In genomic region chr6:143196525-143197225, GRCh38 we compare ENCODE assay signal across 17 cellular contexts.
DNase-seq lines count a peak whose midpoint lies in the region; ATAC-seq and TF ChIP-seq lines count a peak whose summit lies in the region.
"Had no signal": no experiment of that assay in that cellular context is flagged by ENCODE, and none has a peak within 500 bp of the region (broad histone marks: within the 10 kb centered on the region; RNA-seq: fewer than 3 reads in every experiment).

No MANE protein-coding gene starts in this region.

- H4K91ac ChIP-seq in trophoblast cell (ENCODE audit: low read depth, low read length): no peak overlapping the region

- no peak overlapping the region for H3K4ac ChIP-seq in trophoblast cell (ENCODE audit: low read depth, low read length)

- no peaks in the 10 kb centered on the region for H4K20me1 ChIP-seq in GM23248 (ENCODE audit: insufficient read depth)
- H4K20me1 ChIP-seq in smooth muscle cell (ENCODE audit: low read depth): no peaks in the 10 kb centered on the region

- H2BK120ac ChIP-seq in trophoblast cell (ENCODE audit: insufficient read depth, low read length, poor library complexity): no peak overlapping the region

- H3K79me1 ChIP-seq in trophoblast cell (ENCODE audit: low read length): no peaks in the 10 kb centered on the region

- H3K27ac ChIP-seq in GM23248 (peak overlapping the region; percentile 3; the same call in 1 of the 2 replicates), trophoblast cell (ENCODE audit: low read depth, low read length) (no peak overlapping the region), smooth muscle cell (ENCODE audit: low read depth) (no peak overlapping the region)

- no peak overlapping the region for H2AK5ac ChIP-seq in trophoblast cell (ENCODE audit: low read length)

- no peak overlapping the region for H2AFZ ChIP-seq in GM23248
- H2AFZ ChIP-seq in trophoblast cell (ENCODE audit: insufficient read depth, low read length, poor library complexity): no peak overlapping the region
- H2AFZ ChIP-seq in smooth muscle cell (ENCODE audit: low read depth): no peak overlapping the region

- peak overlapping the region; percentile 17 for H3K4me2 ChIP-seq in GM23248 (ENCODE audit: unreplicated experiment)
- H3K4me2 ChIP-seq in trophoblast cell (ENCODE audit: low read length): no peak overlapping the region
- H3K4me2 ChIP-seq in smooth muscle cell: no peak overlapping the region

- H3K18ac ChIP-seq in trophoblast cell (ENCODE audit: low read length): no peak overlapping the region

- no peak overlapping the region for H3K9ac ChIP-seq in GM23248
- H3K9ac ChIP-seq in trophoblast cell (ENCODE audit: low read length): no peak overlapping the region
- no peak overlapping the region for H3K9ac ChIP-seq in smooth muscle cell (ENCODE audit: low read depth)

- no peak overlapping the region for H3K23ac ChIP-seq in trophoblast cell (ENCODE audit: low read length)

- H3K36me3 ChIP-seq in GM23248 (ENCODE audit: low read depth): no peaks in the 10 kb centered on the region
- H3K36me3 ChIP-seq in kidney epithelial cell (ENCODE audit: control insufficient read depth, insufficient read depth, low read length): peaks cover 1% of the 10 kb centered on the region
- H3K36me3 ChIP-seq in trophoblast cell (ENCODE audit: control insufficient read depth in 1 of 2, insufficient read depth in 2 of 2, low read length in 2 of 2): no peaks in the 10 kb centered on the region
- H3K36me3 ChIP-seq in smooth muscle cell (ENCODE audit: low read depth): no peaks in the 10 kb centered on the region
- H3K36me3 ChIP-seq: MG63 had no signal

- DNase-seq in GM23248 (peak; percentile 52), astrocyte of the hippocampus (ENCODE audit: low read depth, low spot score) (peak; percentile 15), kidney epithelial cell (ENCODE audit: low read depth) (peak; percentile 28), trophoblast cell (no peak), smooth muscle cell (lab: John Stamatoyannopoulos, UW; ENCODE audit: unreplicated experiment) (no peak)
- DNase-seq: activated CD4-positive, CD25-positive, alpha-beta regulatory T cell treated with anti-CD3 and anti-CD28 coated beads, Interleukin-2, amount 50 U/mL, for 72 hours; activated effector memory CD4-positive, alpha-beta T cell treated with anti-CD3 and anti-CD28 coated beads, Interleukin-2, amount 50 U/mL, for 16 hours; amygdala; CD4-positive, CD25-positive, alpha-beta regulatory T cell; H7; MG63; NCI-H2029 treated with DMSO at 0.1 percent for 48 hours; NCI-H524; occipital lobe; SHP77 treated with DMSO at 0.1 percent for 48 hours had no signal

- no peaks in the 10 kb centered on the region; the same call in 1 of the 2 replicates for H3F3A ChIP-seq in GM23248 (ENCODE audit: insufficient read depth)
- H3F3A ChIP-seq in smooth muscle cell (ENCODE audit: low read depth): no peaks in the 10 kb centered on the region

- in situ Hi-C loops in GM23248 (cut with MboI): no loop called here

- H4K8ac ChIP-seq in trophoblast cell (ENCODE audit: low read depth, low read length): no peak overlapping the region

- no peak overlapping the region for H2BK5ac ChIP-seq in trophoblast cell (ENCODE audit: low read depth, low read length, poor library complexity)

- H3K27me3 ChIP-seq in GM23248 (replicated peaks; ENCODE audit: insufficient read depth) (no peaks in the 10 kb centered on the region), kidney epithelial cell (ENCODE audit: control insufficient read depth, insufficient read depth, low read length) (no peaks in the 10 kb centered on the region), trophoblast cell (ENCODE audit: insufficient read depth, low read length) (no peaks in the 10 kb centered on the region), smooth muscle cell (ENCODE audit: low read depth) (peaks cover 6% of the 10 kb centered on the region)
- H3K27me3 ChIP-seq: MG63 had no signal

- 41 to 47% methylated on average over 5 of the region's 5 CpGs for WGBS in GM23248 (ENCODE audit: low coverage in 1 of 2, low lambda C conversion rate in 2 of 2, missing lambda C conversion rate in 2 of 2), 2 experiments
- WGBS in trophoblast cell (ENCODE audit: extremely low coverage, insufficient coverage, insufficient read length): no CpG with 5 or more reads among the region's 5 CpGs
- WGBS in smooth muscle cell (ENCODE audit: low lambda C conversion rate): 78% methylated on average over 5 of the region's 5 CpGs

- H3K4me3 ChIP-seq in GM23248 (no peak overlapping the region), kidney epithelial cell (ENCODE audit: low read depth, low read length) (no peak overlapping the region), trophoblast cell (ENCODE audit: low read depth, low read length) (no peak overlapping the region), smooth muscle cell (no peak overlapping the region)
- H3K4me3 ChIP-seq: MG63 had no signal

- H2BK12ac ChIP-seq in trophoblast cell (ENCODE audit: low read length): no peak overlapping the region

- no peaks in the 10 kb centered on the region for H3K9me3 ChIP-seq in GM23248 (ENCODE audit: low read depth)
- peaks cover 2% of the 10 kb centered on the region for H3K9me3 ChIP-seq in trophoblast cell (ENCODE audit: insufficient read depth, low read depth, low read length)
- no peaks in the 10 kb centered on the region for H3K9me3 ChIP-seq in smooth muscle cell (replicated peaks; ENCODE audit: low read depth)
- H3K9me3 ChIP-seq: MG63 had no signal

- H3K4me1 ChIP-seq in GM23248 (ENCODE audit: insufficient read depth): peaks cover 15% of the 10 kb centered on the region
- H3K4me1 ChIP-seq in trophoblast cell (ENCODE audit: control insufficient read depth in 1 of 2, insufficient read depth in 2 of 2, low read length in 2 of 2): no peaks in the 10 kb centered on the region
- H3K4me1 ChIP-seq in smooth muscle cell (ENCODE audit: low read depth): no peaks in the 10 kb centered on the region

- H3K79me2 ChIP-seq in GM23248 (ENCODE audit: insufficient read depth) (no peaks in the 10 kb centered on the region), trophoblast cell (ENCODE audit: control insufficient read depth, insufficient read depth, low read length, poor library complexity) (no peaks in the 10 kb centered on the region), smooth muscle cell (ENCODE audit: low read depth) (no peaks in the 10 kb centered on the region)

- TF ChIP-seq CTCF in kidney epithelial cell (IDR thresholded peaks at IDR 0.05; ENCODE audit: insufficient read depth, low read length, poor library complexity, severe bottlenecking) (no peak), smooth muscle cell (IDR thresholded peaks at IDR 0.05; ENCODE audit: borderline replicate concordance, insufficient read depth, poor library complexity, severe bottlenecking) (no peak)

- no peak overlapping the region for H3K14ac ChIP-seq in trophoblast cell (ENCODE audit: low read length)

- H3K9me2 ChIP-seq in GM23248 (ENCODE audit: insufficient read depth): no peaks in the 10 kb centered on the region

- H4K12ac ChIP-seq in trophoblast cell (ENCODE audit: low read depth, low read length): no peak overlapping the region

- ATAC-seq in HG03045 (IDR thresholded peaks at IDR 0.05; ENCODE audit: unreplicated experiment) (no peak), GM18868 (IDR thresholded peaks at IDR 0.05; ENCODE audit: unreplicated experiment) (no peak)

Comparison
In these comparisons a context has a peak if more than half of its experiments do, and no peak if none do; other contexts are left out.
1. DNase-seq: peak in GM23248 (single experiment), astrocyte of the hippocampus (single experiment) and kidney epithelial cell (single experiment); none in trophoblast cell (0 of 2) and smooth muscle cell (single experiment).